10 cellular contexts compared by ENCODE assay signal in the genomic region with DNA sequence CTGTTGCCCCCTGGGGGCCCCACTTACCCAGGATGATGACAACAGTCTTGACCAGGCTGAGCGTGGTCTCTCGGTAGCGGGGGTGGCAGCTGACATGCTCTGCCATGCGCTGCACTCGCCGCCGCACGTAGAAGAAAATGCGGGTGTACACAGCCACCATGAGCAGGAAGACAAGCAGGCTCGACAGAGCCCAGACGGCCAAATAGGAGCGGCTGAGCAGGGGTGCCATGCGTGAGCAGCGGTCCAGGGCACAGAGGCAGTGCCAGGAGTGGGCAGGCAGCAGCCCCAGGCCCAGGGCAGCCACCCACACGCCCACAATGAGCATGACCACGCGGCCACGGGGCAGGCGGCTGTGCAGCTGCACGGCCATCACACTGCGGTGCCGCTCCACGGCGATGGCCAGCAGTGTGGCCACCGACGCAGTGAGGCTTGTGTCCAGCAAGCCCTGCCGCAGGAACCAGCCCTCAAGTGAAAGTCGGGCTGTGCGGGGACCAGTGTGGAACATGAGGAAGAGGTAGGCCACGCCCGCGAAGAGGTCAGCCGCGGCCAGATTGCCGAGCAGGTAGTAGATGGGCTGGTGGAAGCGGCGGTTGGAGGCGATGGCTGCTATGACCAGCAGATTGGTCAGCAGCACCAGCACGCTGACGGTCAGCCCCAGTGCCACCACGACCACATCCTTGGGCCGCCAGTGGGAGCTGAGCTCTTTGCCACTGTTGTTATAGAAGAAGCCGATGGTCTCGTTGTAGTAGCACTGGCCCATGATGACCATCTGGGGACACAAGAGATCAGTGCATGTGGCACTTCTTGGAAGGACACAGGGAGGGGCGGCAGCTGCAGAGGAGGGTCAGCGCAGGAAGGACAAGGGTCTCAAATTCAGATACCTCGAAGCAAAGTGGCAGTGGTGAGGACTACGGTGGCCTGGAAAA. TPM values are rescaled to one million over a fixed set of nuclear protein-coding genes. Genes with fewer than 3 reads are reported as not detected.
DNase-seq lines count a peak whose midpoint lies in the region; ATAC-seq and TF ChIP-seq lines count a peak whose summit lies in the region.
"Had no signal": no experiment of that assay in that cellular context is flagged by ENCODE, and none has a peak within 500 bp of the region (broad histone marks: within the 10 kb centered on the region; RNA-seq: fewer than 3 reads in every experiment).

No MANE protein-coding gene starts in this region.

- peaks cover 28% of the 10 kb centered on the region for H3K4me1 Mint-ChIP-seq in activated CD4-positive, alpha-beta T cell treated with anti-CD3 and anti-CD28 coated beads, Interleukin-2, amount 10 ng/mL, durations not matched to agents 7 days and 5 days
- H3K4me1 Mint-ChIP-seq in activated CD4-positive, alpha-beta memory T cell treated with anti-CD3 and anti-CD28 coated beads, Interleukin-2, amount 10 ng/mL, durations not matched to agents 7 days and 5 days = peaks cover 32% of the 10 kb centered on the region

- peak overlapping the region; percentile 87 for H3K4me3 Mint-ChIP-seq in activated CD4-positive, alpha-beta T cell treated with anti-CD3 and anti-CD28 coated beads, Interleukin-2, amount 10 ng/mL, durations not matched to agents 7 days and 5 days
- H3K4me3 Mint-ChIP-seq in activated CD4-positive, alpha-beta memory T cell treated with anti-CD3 and anti-CD28 coated beads, Interleukin-2, amount 10 ng/mL, durations not matched to agents 7 days and 5 days = peak overlapping the region; percentile 83

- peak overlapping the region; percentile 70 for H3K4me3 ChIP-seq in iPS-15b (ENCODE audit: low read depth, low read length)
- peak overlapping the region; percentile 63 for H3K4me3 ChIP-seq in suprapubic skin

- no peak for TF ChIP-seq EP300 in suprapubic skin (IDR thresholded peaks at IDR 0.05)

- H3K27me3 ChIP-seq in iPS-15b (ENCODE audit: control insufficient read depth, insufficient read depth, low read length) = no peaks in the 10 kb centered on the region
- no peaks in the 10 kb centered on the region for H3K27me3 ChIP-seq in suprapubic skin

- H3K9me3 ChIP-seq in iPS-15b (ENCODE audit: control insufficient read depth, insufficient read depth, low read length) (no peaks in the 10 kb centered on the region), suprapubic skin (no peaks in the 10 kb centered on the region)
- H3K9me3 ChIP-seq: A549 had no signal

- no peak for ATAC-seq in HG02798 (IDR thresholded peaks at IDR 0.05; ENCODE audit: poor library complexity, unreplicated experiment)

- POLR2A ChIA-PET in activated CD4-positive, alpha-beta T cell treated with anti-CD3 and anti-CD28 coated beads, Interleukin-2, amount 10 ng/mL, durations not matched to agents 7 days and 5 days (lab: Charles Lee) = no interaction called here
- POLR2A ChIA-PET in activated CD4-positive, alpha-beta memory T cell treated with anti-CD3 and anti-CD28 coated beads, Interleukin-2, amount 10 ng/mL, durations not matched to agents 7 days and 5 days (lab: Charles Lee) = interaction anchor here (0.6 to 4.9 kb wide), 14 partner anchors 8 to 167 kb away, joined by 3 to 34 read pairs (median 5); partner anchors contain the start of genes ATP13A1, NDUFA13, PBX4 and TSSK6

- DNase-seq in activated CD4-positive, alpha-beta T cell treated with anti-CD3 and anti-CD28 coated beads, Interleukin-2, amount 10 ng/mL, durations not matched to agents 7 days and 5 days = no peak
- DNase-seq in activated CD4-positive, alpha-beta T cell treated with anti-CD3 and anti-CD28 coated beads, Interleukin-2, amount 50 U/mL, for 48 hours = no peak
- no peak for DNase-seq in activated CD4-positive, alpha-beta memory T cell treated with anti-CD3 and anti-CD28 coated beads, Interleukin-2, amount 10 ng/mL, durations not matched to agents 7 days and 5 days
- DNase-seq in suprapubic skin (ENCODE audit: low spot score in 2 of 2) (no peak), NCI-H226 (no peak), hypothalamus (lab: John Stamatoyannopoulos, UW) (no peak)
- DNase-seq: NCI-H526 treated with DMSO at 0.1 percent for 48 hours had no signal

- H3K36me3 Mint-ChIP-seq in activated CD4-positive, alpha-beta T cell treated with anti-CD3 and anti-CD28 coated beads, Interleukin-2, amount 10 ng/mL, durations not matched to agents 7 days and 5 days (ENCODE audit: low read depth) = peaks cover 48% of the 10 kb centered on the region
- peaks cover 53% of the 10 kb centered on the region for H3K36me3 Mint-ChIP-seq in activated CD4-positive, alpha-beta memory T cell treated with anti-CD3 and anti-CD28 coated beads, Interleukin-2, amount 10 ng/mL, durations not matched to agents 7 days and 5 days (ENCODE audit: low read depth)

- H3K9ac ChIP-seq in iPS-15b (ENCODE audit: low read depth, low read length) = peak overlapping the region; percentile 76

- H3K9me3 Mint-ChIP-seq in activated CD4-positive, alpha-beta T cell treated with anti-CD3 and anti-CD28 coated beads, Interleukin-2, amount 10 ng/mL, durations not matched to agents 7 days and 5 days = no peaks in the 10 kb centered on the region
- H3K9me3 Mint-ChIP-seq in activated CD4-positive, alpha-beta memory T cell treated with anti-CD3 and anti-CD28 coated beads, Interleukin-2, amount 10 ng/mL, durations not matched to agents 7 days and 5 days = no peaks in the 10 kb centered on the region

- no peak for TF ChIP-seq CTCF in suprapubic skin (IDR thresholded peaks at IDR 0.05)

- peak overlapping the region; percentile 94 for H3K27ac Mint-ChIP-seq in activated CD4-positive, alpha-beta T cell treated with anti-CD3 and anti-CD28 coated beads, Interleukin-2, amount 10 ng/mL, durations not matched to agents 7 days and 5 days
- peak overlapping the region; percentile 91 for H3K27ac Mint-ChIP-seq in activated CD4-positive, alpha-beta memory T cell treated with anti-CD3 and anti-CD28 coated beads, Interleukin-2, amount 10 ng/mL, durations not matched to agents 7 days and 5 days

- no peak overlapping the region for H3K27ac ChIP-seq in suprapubic skin

- peaks cover 15% of the 10 kb centered on the region for H3K36me3 ChIP-seq in iPS-15b (ENCODE audit: control insufficient read depth, insufficient read depth, low read length)
- H3K36me3 ChIP-seq in suprapubic skin = peaks cover 15% of the 10 kb centered on the region

- H3K4me1 ChIP-seq in iPS-15b (ENCODE audit: control insufficient read depth, insufficient read depth, low read length) = peaks cover 2% of the 10 kb centered on the region
- H3K4me1 ChIP-seq in suprapubic skin = peaks cover 19% of the 10 kb centered on the region
- H3K4me1 ChIP-seq: A549 had no signal

- 93% methylated on average over 27 of the region's 48 CpGs for WGBS in suprapubic skin

- TF ChIP-seq POLR2A in suprapubic skin (IDR thresholded peaks at IDR 0.05) = no peak

- no peaks in the 10 kb centered on the region for H3K27me3 Mint-ChIP-seq in activated CD4-positive, alpha-beta T cell treated with anti-CD3 and anti-CD28 coated beads, Interleukin-2, amount 10 ng/mL, durations not matched to agents 7 days and 5 days
- H3K27me3 Mint-ChIP-seq in activated CD4-positive, alpha-beta memory T cell treated with anti-CD3 and anti-CD28 coated beads, Interleukin-2, amount 10 ng/mL, durations not matched to agents 7 days and 5 days = no peaks in the 10 kb centered on the region

- CTCF ChIA-PET in activated CD4-positive, alpha-beta T cell treated with anti-CD3 and anti-CD28 coated beads, Interleukin-2, amount 10 ng/mL, durations not matched to agents 7 days and 5 days (lab: Charles Lee) = interaction anchor here (1.0 to 1.4 kb wide), 2 partner anchors 9 to 95 kb away, joined by 3 to 5 read pairs; partner anchors contain the start of gene PBX4
- CTCF ChIA-PET in activated CD4-positive, alpha-beta memory T cell treated with anti-CD3 and anti-CD28 coated beads, Interleukin-2, amount 10 ng/mL, durations not matched to agents 7 days and 5 days (lab: Charles Lee) = interaction anchor here (1.2 to 3.0 kb wide), 3 partner anchors 73 to 96 kb away, joined by 3 to 16 read pairs (median 9); no protein-coding TSS in a partner anchor

RNA-seq across cellular contexts. Expression of gene LPAR2, which starts 1.2 kb away (rescaled TPM):
- 10 to 100 TPM; 54.1 to 59.4 TPM for total RNA-seq in activated CD4-positive, alpha-beta T cell treated with anti-CD3 and anti-CD28 coated beads, Interleukin-2, amount 10 ng/mL, durations not matched to agents 7 days and 5 days
- 10 to 100 TPM; 43.2 to 46.2 TPM for total RNA-seq in activated CD4-positive, alpha-beta memory T cell treated with anti-CD3 and anti-CD28 coated beads, Interleukin-2, amount 10 ng/mL, durations not matched to agents 7 days and 5 days
- 10 to 100 TPM; 27.4 to 36.2 (median 32.6) TPM for total RNA-seq in suprapubic skin

RNA-seq across cellular contexts. Expression of gene PBX4, which starts 8.3 kb away (rescaled TPM):
- 10 to 100 TPM; 34.4 to 38.4 TPM for total RNA-seq in activated CD4-positive, alpha-beta T cell treated with anti-CD3 and anti-CD28 coated beads, Interleukin-2, amount 10 ng/mL, durations not matched to agents 7 days and 5 days
- 10 to 100 TPM; 49.0 to 55.6 TPM for total RNA-seq in activated CD4-positive, alpha-beta memory T cell treated with anti-CD3 and anti-CD28 coated beads, Interleukin-2, amount 10 ng/mL, durations not matched to agents 7 days and 5 days
- total RNA-seq in suprapubic skin = 10 to 100 TPM in 1 of 4 donors, 1 to 10 TPM in 3; 3.3 to 14.9 (median 4.8) TPM

RNA-seq across cellular contexts. Expression of gene GMIP, which starts 16.7 kb away (rescaled TPM):
- 100 to 1,000 TPM; 101 to 111 TPM for total RNA-seq in activated CD4-positive, alpha-beta T cell treated with anti-CD3 and anti-CD28 coated beads, Interleukin-2, amount 10 ng/mL, durations not matched to agents 7 days and 5 days
- total RNA-seq in activated CD4-positive, alpha-beta memory T cell treated with anti-CD3 and anti-CD28 coated beads, Interleukin-2, amount 10 ng/mL, durations not matched to agents 7 days and 5 days = 100 to 1,000 TPM; 111 to 112 TPM
- total RNA-seq in suprapubic skin = 10 to 100 TPM; 10.1 to 14.4 (median 13.4) TPM

RNA-seq across cellular contexts. Expression of gene ATP13A1, which starts 36.7 kb away (rescaled TPM):
- 100 to 1,000 TPM in 1 of 2 experiments, 10 to 100 TPM in 1; 90.1 to 105 TPM for total RNA-seq in activated CD4-positive, alpha-beta T cell treated with anti-CD3 and anti-CD28 coated beads, Interleukin-2, amount 10 ng/mL, durations not matched to agents 7 days and 5 days
- 100 to 1,000 TPM; 102 to 107 TPM for total RNA-seq in activated CD4-positive, alpha-beta memory T cell treated with anti-CD3 and anti-CD28 coated beads, Interleukin-2, amount 10 ng/mL, durations not matched to agents 7 days and 5 days
- 100 to 1,000 TPM in 3 of 4 donors, 10 to 100 TPM in 1; 90.5 to 196 (median 171) TPM for total RNA-seq in suprapubic skin

RNA-seq across cellular contexts. Expression of gene ZNF101, which starts 41.9 kb away (rescaled TPM):
- total RNA-seq in activated CD4-positive, alpha-beta T cell treated with anti-CD3 and anti-CD28 coated beads, Interleukin-2, amount 10 ng/mL, durations not matched to agents 7 days and 5 days = 10 to 100 TPM; 96.3 to 97.2 TPM
- 100 to 1,000 TPM; 105 to 108 TPM for total RNA-seq in activated CD4-positive, alpha-beta memory T cell treated with anti-CD3 and anti-CD28 coated beads, Interleukin-2, amount 10 ng/mL, durations not matched to agents 7 days and 5 days
- total RNA-seq in suprapubic skin = 10 to 100 TPM in 1 of 4 donors, 1 to 10 TPM in 3; 7.2 to 13.6 (median 7.8) TPM

Comparison
In these comparisons a context has a peak if more than half of its experiments do, and no peak if none do; other contexts are left out.
1. RNA of gene GMIP, which starts 16.7 kb away (total RNA-seq): 111 to 112 TPM in activated CD4-positive, alpha-beta memory T cell treated with anti-CD3 and anti-CD28 coated beads, Interleukin-2, amount 10 ng/mL, durations not matched to agents 7 days and 5 days and 101 to 111 TPM in activated CD4-positive, alpha-beta T cell treated with anti-CD3 and anti-CD28 coated beads, Interleukin-2, amount 10 ng/mL, durations not matched to agents 7 days and 5 days; 10.1 to 14.4 TPM in suprapubic skin; every median in the first group is over 4 times any median in the second.